In genomic region chr13:20901668-20902437, GRCh38 we compare ENCODE assay signal across 8 cellular contexts. TPM values are rescaled to one million over a fixed set of nuclear protein-coding genes. Genes with fewer than 3 reads are reported as not detected.
DNase-seq lines count a peak whose midpoint lies in the region; ATAC-seq and TF ChIP-seq lines count a peak whose summit lies in the region.

No MANE protein-coding gene starts in this region.

- peaks cover 12% of the 10 kb centered on the region for H3K36me3 Mint-ChIP-seq in CD4-positive, CD25-positive, alpha-beta regulatory T cell
- peaks cover 13% of the 10 kb centered on the region for H3K36me3 Mint-ChIP-seq in activated naive CD8-positive, alpha-beta T cell treated with anti-CD3 and anti-CD28 coated beads, Interleukin-2, amount 10 ng/mL, durations not matched to agents 7 days and 5 days

- no peak for TF ChIP-seq CTCF in retinal pigment epithelial cell (conservative IDR thresholded peaks at IDR 0.05; ENCODE audit: low read depth, low read length)

- H3K27me3 ChIP-seq in CD4-positive, CD25-positive, alpha-beta regulatory T cell (ENCODE audit: control insufficient read depth, insufficient read depth, low read length), result no peaks in the 10 kb centered on the region
- H3K27me3 ChIP-seq in NT2/D1 (ENCODE audit: insufficient read depth, insufficient read length) (no peaks in the 10 kb centered on the region), right cardiac atrium (ENCODE audit: control insufficient read depth, insufficient read depth) (no peaks in the 10 kb centered on the region)

- H3K9me3 ChIP-seq in CD4-positive, CD25-positive, alpha-beta regulatory T cell (ENCODE audit: control insufficient read depth in 2 of 2, low read length in 2 of 2), result no peaks in the 10 kb centered on the region
- H3K9me3 ChIP-seq in NT2/D1 (ENCODE audit: insufficient read depth, low read length), result no peaks in the 10 kb centered on the region
- no peaks in the 10 kb centered on the region for H3K9me3 ChIP-seq in right cardiac atrium (ENCODE audit: control insufficient read depth, low read length)

- peak overlapping the region; percentile 90 to 94 (median 92) for H3K27ac Mint-ChIP-seq in CD4-positive, CD25-positive, alpha-beta regulatory T cell
- H3K27ac Mint-ChIP-seq in activated naive CD8-positive, alpha-beta T cell treated with anti-CD3 and anti-CD28 coated beads, Interleukin-2, amount 10 ng/mL, durations not matched to agents 7 days and 5 days, result peak overlapping the region; percentile 92

- peaks cover 9% of the 10 kb centered on the region for H3K27me3 Mint-ChIP-seq in CD4-positive, CD25-positive, alpha-beta regulatory T cell
- no peaks in the 10 kb centered on the region for H3K27me3 Mint-ChIP-seq in activated naive CD8-positive, alpha-beta T cell treated with anti-CD3 and anti-CD28 coated beads, Interleukin-2, amount 10 ng/mL, durations not matched to agents 7 days and 5 days

- H3K27ac ChIP-seq in CD4-positive, CD25-positive, alpha-beta regulatory T cell (ENCODE audit: insufficient read depth, low read length, poor library complexity, severe bottlenecking), result peak overlapping the region; percentile 78
- H3K27ac ChIP-seq in right cardiac atrium (ENCODE audit: low read length), result peak overlapping the region; percentile 97

- peaks cover 29 to 50% (median 40%) of the 10 kb centered on the region in 4 donors for H3K4me1 Mint-ChIP-seq in CD4-positive, CD25-positive, alpha-beta regulatory T cell
- peaks cover 17% of the 10 kb centered on the region for H3K4me1 Mint-ChIP-seq in activated naive CD8-positive, alpha-beta T cell treated with anti-CD3 and anti-CD28 coated beads, Interleukin-2, amount 10 ng/mL, durations not matched to agents 7 days and 5 days

- H3K36me3 ChIP-seq in CD4-positive, CD25-positive, alpha-beta regulatory T cell (ENCODE audit: control insufficient read depth, insufficient read depth, low read length), result no peaks in the 10 kb centered on the region
- peaks cover 24% of the 10 kb centered on the region for H3K36me3 ChIP-seq in NT2/D1 (ENCODE audit: insufficient read depth, insufficient read length, low read length)

- intact Hi-C loops in right cardiac atrium (cut with DNase I), result no loop called here

- peaks cover 34% of the 10 kb centered on the region for H3K4me1 ChIP-seq in CD4-positive, CD25-positive, alpha-beta regulatory T cell (ENCODE audit: control insufficient read depth, insufficient read depth, low read length, poor library complexity, severe bottlenecking)
- H3K4me1 ChIP-seq in NT2/D1 (ENCODE audit: insufficient read depth, insufficient read length) (no peaks in the 10 kb centered on the region), right cardiac atrium (ENCODE audit: control insufficient read depth, insufficient read depth, low read length) (peaks cover 1% of the 10 kb centered on the region)

- no peaks in the 10 kb centered on the region for H3K9me3 Mint-ChIP-seq in CD4-positive, CD25-positive, alpha-beta regulatory T cell
- no peaks in the 10 kb centered on the region for H3K9me3 Mint-ChIP-seq in activated naive CD8-positive, alpha-beta T cell treated with anti-CD3 and anti-CD28 coated beads, Interleukin-2, amount 10 ng/mL, durations not matched to agents 7 days and 5 days

- DNase-seq in CD4-positive, CD25-positive, alpha-beta regulatory T cell, result peak in 1 of 3 donors; percentile 44
- DNase-seq in NT2/D1 (ENCODE audit: low read depth, low spot score) (no peak), right cardiac atrium (peak in 1 of 3 donors; percentile 30), retinal pigment epithelial cell (ENCODE audit: low read depth) (no peak), retina (no peak)
- DNase-seq in activated naive CD8-positive, alpha-beta T cell treated with anti-CD3 and anti-CD28 coated beads, Interleukin-2, amount 10 ng/mL, durations not matched to agents 7 days and 5 days, result no peak

- peak; percentile 9 to 13 for ATAC-seq in CD4-positive, CD25-positive, alpha-beta regulatory T cell (ENCODE audit: low read depth in 2 of 2)
- peak; percentile 24 for ATAC-seq in GM19025 (IDR thresholded peaks at IDR 0.05; ENCODE audit: low read depth, unreplicated experiment)
- peak; percentile 31 for ATAC-seq in HG03159 (IDR thresholded peaks at IDR 0.05; ENCODE audit: unreplicated experiment)
- ATAC-seq in activated naive CD8-positive, alpha-beta T cell treated with anti-CD3 and anti-CD28 coated beads, Interleukin-2, amount 10 ng/mL, durations not matched to agents 7 days and 5 days (ENCODE audit: low read depth), result peak; percentile 27
- peak; percentile 22 to 60 for ATAC-seq in right cardiac atrium

- POLR2A ChIA-PET in activated naive CD8-positive, alpha-beta T cell treated with anti-CD3 and anti-CD28 coated beads, Interleukin-2, amount 10 ng/mL, durations not matched to agents 7 days and 5 days (lab: Charles Lee), result interaction anchor here (1.2 to 3.7 kb wide), 8 partner anchors 8 to 130 kb away, joined by 3 to 21 read pairs (median 5); partner anchors contain the start of gene EEF1AKMT1

- 4% methylated on average over 21 of the region's 21 CpGs for WGBS in right cardiac atrium

- peak overlapping the region; percentile 92 to 98 (median 94) for H3K4me3 Mint-ChIP-seq in CD4-positive, CD25-positive, alpha-beta regulatory T cell
- peak overlapping the region; percentile 92 for H3K4me3 Mint-ChIP-seq in activated naive CD8-positive, alpha-beta T cell treated with anti-CD3 and anti-CD28 coated beads, Interleukin-2, amount 10 ng/mL, durations not matched to agents 7 days and 5 days

- H3K9ac ChIP-seq in NT2/D1 (ENCODE audit: insufficient read length, low read depth), result peak overlapping the region; percentile 86

- peak overlapping the region; percentile 89 for H3K4me3 ChIP-seq in CD4-positive, CD25-positive, alpha-beta regulatory T cell (ENCODE audit: low read depth, low read length)
- H3K4me3 ChIP-seq in NT2/D1 (ENCODE audit: insufficient read length, low read depth), result peak overlapping the region; percentile 91
- H3K4me3 ChIP-seq in right cardiac atrium (ENCODE audit: low read length), result peak overlapping the region; percentile 63
- peak overlapping the region; percentile 88 for H3K4me3 ChIP-seq in retinal pigment epithelial cell (ENCODE audit: low read length)

RNA-seq across cellular contexts. Expression of gene XPO4, which starts 0.7 kb away (rescaled TPM):
- total RNA-seq in CD4-positive, CD25-positive, alpha-beta regulatory T cell, result 26.3 TPM
- polyA plus RNA-seq in CD4-positive, CD25-positive, alpha-beta regulatory T cell, result 1 to 10 TPM; 4.4 to 8.8 (median 7.3) TPM
- 10 to 100 TPM; 18.9 to 20.9 TPM for total RNA-seq in activated naive CD8-positive, alpha-beta T cell treated with anti-CD3 and anti-CD28 coated beads, Interleukin-2, amount 10 ng/mL, durations not matched to agents 7 days and 5 days
- total RNA-seq in right cardiac atrium, result 10 to 100 TPM in 3 of 4 donors, 1 to 10 TPM in 1; 9.3 to 13.8 (median 10.5) TPM
- 2.9 TPM for polyA plus RNA-seq in right cardiac atrium
